Comparison of ENCODE assay signal across 9 cellular contexts in genomic region chr1:67834246-67834877, GRCh38. TPM values are rescaled to one million over a fixed set of nuclear protein-coding genes. Genes with fewer than 3 reads are reported as not detected.
DNase-seq lines count a peak whose midpoint lies in the region; ATAC-seq and TF ChIP-seq lines count a peak whose summit lies in the region.
"Had no signal": no experiment of that assay in that cellular context is flagged by ENCODE, and none has a peak within 500 bp of the region (broad histone marks: within the 10 kb centered on the region; RNA-seq: fewer than 3 reads in every experiment).

No MANE protein-coding gene starts in this region.

- H3K4me1 ChIP-seq in foreskin keratinocyte (peaks cover 59% of the 10 kb centered on the region), neuronal stem cell (ENCODE audit: control insufficient read depth in 2 of 2, insufficient read depth in 1 of 2, low read depth in 1 of 2, low read length in 2 of 2) (peaks cover 0 to 6% of the 10 kb centered on the region in 2 donors)

- no peak overlapping the region for H2BK5ac ChIP-seq in neuronal stem cell (ENCODE audit: low read length)

- H3K4me3 ChIP-seq in neuronal stem cell (ENCODE audit: low read length in 2 of 2), result no peak overlapping the region

- H3K9ac ChIP-seq in neuronal stem cell (ENCODE audit: low read depth, low read length, poor library complexity), result no peak overlapping the region
- H3K9ac ChIP-seq: parathyroid adenoma had no signal

- peaks cover 81% of the 10 kb centered on the region for H3K27me3 Mint-ChIP-seq in stimulated activated naive CD8-positive, alpha-beta T cell treated with anti-CD3 and anti-CD28 coated beads, Interleukin-15, amount 100 ng/mL, for 72 hours

- H3K27me3 ChIP-seq in foreskin keratinocyte (no peaks in the 10 kb centered on the region), neuronal stem cell (ENCODE audit: control insufficient read depth in 3 of 3, insufficient read depth in 3 of 3, low read depth in 1 of 3, low read length in 3 of 3) (peaks cover 0 to 16% (median 0%) of the 10 kb centered on the region in 3 experiments)

- no CpG with 5 or more reads among the region's 4 CpGs for WGBS in neuronal stem cell (ENCODE audit: extremely low coverage in 2 of 2, insufficient read length in 2 of 2, insufficient replicate concordance in 1 of 2), 2 donors

- H2BK12ac ChIP-seq in neuronal stem cell (ENCODE audit: low read length), result no peak overlapping the region

- H4K8ac ChIP-seq in neuronal stem cell (ENCODE audit: low read depth, low read length), result no peak overlapping the region

- no peaks in the 10 kb centered on the region for H3K9me3 Mint-ChIP-seq in stimulated activated naive CD8-positive, alpha-beta T cell treated with anti-CD3 and anti-CD28 coated beads, Interleukin-15, amount 100 ng/mL, for 72 hours

- TF ChIP-seq CTCF in foreskin keratinocyte (conservative IDR thresholded peaks at IDR 0.05), result no peak

- H2AFZ ChIP-seq in neuronal stem cell (ENCODE audit: low read length), result no peak overlapping the region

- H2BK15ac ChIP-seq in neuronal stem cell (ENCODE audit: low read length), result no peak overlapping the region

- DNase-seq in DMS 273 (lab: John Stamatoyannopoulos, UW; ENCODE audit: unreplicated experiment), result peak; percentile 49
- no peak for DNase-seq in DMS 273 treated with DMSO at 0.1 percent for 48 hours (lab: John Stamatoyannopoulos, UW)
- DNase-seq in NCI-H69 (lab: John Stamatoyannopoulos, UW), result peak; percentile 41
- no peak for DNase-seq in foreskin keratinocyte
- DNase-seq in stimulated activated naive CD8-positive, alpha-beta T cell treated with anti-CD3 and anti-CD28 coated beads, Interleukin-15, amount 100 ng/mL, for 72 hours, result peak in 1 of 2 donors; percentile 30
- DNase-seq in neuronal stem cell (ENCODE audit: low spot score), result no peak
- no peak for DNase-seq in SKM-1 treated with dmso at 0.1 percent for 144 hours (lab: John Stamatoyannopoulos, UW; ENCODE audit: unreplicated experiment)
- DNase-seq in activated CD4-positive, alpha-beta T cell treated with anti-CD3 and anti-CD28 coated beads for 1 hour, result no peak

- no peak for ATAC-seq in foreskin keratinocyte
- peak; percentile 50 for ATAC-seq in stimulated activated naive CD8-positive, alpha-beta T cell treated with anti-CD3 and anti-CD28 coated beads, Interleukin-15, amount 100 ng/mL, for 72 hours

- H2BK120ac ChIP-seq in neuronal stem cell (ENCODE audit: low read depth, low read length), result no peak overlapping the region

- H3K36me3 ChIP-seq in neuronal stem cell (replicated peaks in 1 of 2; ENCODE audit: control insufficient read depth in 2 of 2, insufficient read depth in 2 of 2, low read length in 2 of 2), result no peaks in the 10 kb centered on the region

- H3K4me1 Mint-ChIP-seq in stimulated activated naive CD8-positive, alpha-beta T cell treated with anti-CD3 and anti-CD28 coated beads, Interleukin-15, amount 100 ng/mL, for 72 hours, result peaks cover 33% of the 10 kb centered on the region

- no peak overlapping the region for H2AK5ac ChIP-seq in neuronal stem cell (ENCODE audit: low read depth, low read length)

- H3K4ac ChIP-seq in neuronal stem cell (ENCODE audit: low read length), result no peak overlapping the region

- no peaks in the 10 kb centered on the region for H3K9me3 ChIP-seq in neuronal stem cell (replicated peaks in 1 of 2; ENCODE audit: control insufficient read depth in 2 of 2, insufficient read depth in 1 of 2, low read depth in 1 of 2, low read length in 2 of 2)

- H3K4me3 Mint-ChIP-seq in stimulated activated naive CD8-positive, alpha-beta T cell treated with anti-CD3 and anti-CD28 coated beads, Interleukin-15, amount 100 ng/mL, for 72 hours, result peak overlapping the region in 1 of 2 donors; percentile 87

- no peaks in the 10 kb centered on the region for H3K79me1 ChIP-seq in neuronal stem cell (ENCODE audit: low read depth, low read length)

- H3K27ac ChIP-seq in foreskin keratinocyte (peak overlapping the region; percentile 83), neuronal stem cell (replicated peaks; ENCODE audit: low read length) (no peak overlapping the region)

- H3K27ac Mint-ChIP-seq in stimulated activated naive CD8-positive, alpha-beta T cell treated with anti-CD3 and anti-CD28 coated beads, Interleukin-15, amount 100 ng/mL, for 72 hours, result no peak overlapping the region

- H3K14ac ChIP-seq in neuronal stem cell (ENCODE audit: low read length), result no peak overlapping the region

- H4K91ac ChIP-seq in neuronal stem cell (ENCODE audit: low read depth, low read length, poor library complexity), result no peak overlapping the region

- H3K18ac ChIP-seq in neuronal stem cell (ENCODE audit: low read length), result no peak overlapping the region

- no peak overlapping the region for H3K23ac ChIP-seq in neuronal stem cell (ENCODE audit: low read depth, low read length, poor library complexity)

- no peak overlapping the region for H3K4me2 ChIP-seq in neuronal stem cell (ENCODE audit: insufficient read depth, low read length, poor library complexity, severe bottlenecking)

RNA-seq across cellular contexts. Expression of gene GNG12, which starts 1.1 kb away (rescaled TPM):
- 203 and 223 TPM in 2 replicates for total RNA-seq in foreskin keratinocyte
- polyA plus RNA-seq in foreskin keratinocyte, result 67.8 and 74.1 TPM in 2 replicates
- polyA plus RNA-seq in neuronal stem cell (2013, experiment 1 of 2), result 14.5 TPM
- polyA plus RNA-seq in neuronal stem cell (2013, experiment 2 of 2), result 15.0 TPM

Comparison
In these comparisons a context has a peak if more than half of its experiments do, and no peak if none do; other contexts are left out.
1. DNase-seq: peak in DMS 273 (single experiment) and NCI-H69 (single experiment); none in DMS 273 treated with DMSO at 0.1 percent for 48 hours (single experiment), foreskin keratinocyte (0 of 2), neuronal stem cell (single experiment), SKM-1 treated with dmso at 0.1 percent for 144 hours (single experiment) and activated CD4-positive, alpha-beta T cell treated with anti-CD3 and anti-CD28 coated beads for 1 hour (single experiment).